In the genomic region with DNA sequence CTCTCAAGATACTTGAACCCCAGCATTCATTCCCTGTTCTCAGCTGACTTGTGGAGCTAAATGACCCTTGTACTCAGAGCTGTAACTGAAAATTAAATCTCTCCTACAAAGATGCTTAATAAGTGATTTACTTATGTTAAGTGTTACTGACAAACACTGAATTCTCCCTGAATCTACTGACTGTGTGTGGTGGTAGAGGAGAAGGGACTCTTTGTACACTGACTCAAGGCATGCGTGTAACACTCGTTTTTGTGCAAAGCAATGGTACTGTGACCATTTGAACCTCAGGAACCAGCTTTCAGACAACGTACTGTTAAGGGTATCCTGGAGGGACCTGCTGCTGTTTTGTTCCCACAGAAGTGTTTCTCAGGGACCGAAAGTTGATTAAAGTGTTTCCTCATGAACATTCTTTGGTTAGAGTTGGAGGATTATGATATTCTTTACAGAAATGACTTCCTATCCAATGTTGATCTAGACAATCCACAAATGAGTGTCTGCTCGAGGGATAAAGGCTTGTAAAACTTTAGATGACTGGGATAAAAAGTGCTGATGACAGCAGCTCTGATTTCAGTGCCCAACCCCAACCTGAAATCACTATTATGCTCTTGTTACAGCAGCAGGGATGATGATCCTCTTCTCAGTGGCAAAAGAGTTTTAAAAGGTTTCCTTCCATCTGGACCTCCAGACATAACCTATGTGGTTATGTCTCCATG, we compare ENCODE assay signal across 11 cellular contexts. TPM values are rescaled to one million over a fixed set of nuclear protein-coding genes. Genes with fewer than 3 reads are reported as not detected.
A peak's percentile ranks its signal among the peaks of the same experiment; 100 is the strongest.
DNase-seq lines count a peak whose midpoint lies in the region; ATAC-seq, FAIRE-seq and TF ChIP-seq lines count a peak whose summit lies in the region.
"Had no signal": no experiment of that assay in that cellular context is flagged by ENCODE, and none has a peak within 500 bp of the region (broad histone marks: within the 10 kb centered on the region; RNA-seq: fewer than 3 reads in every experiment).

No MANE protein-coding gene starts in this region.

- WGBS in heart right ventricle, 2 donors = 26 to 50% methylated on average over 5 of the region's 5 CpGs
- WGBS in esophagus, 2 donors = 47 to 57% methylated on average over 5 of the region's 5 CpGs
- WGBS in pancreas, 2 donors = 27 to 30% methylated on average over 5 of the region's 5 CpGs

- H3K27ac ChIP-seq in heart right ventricle (peak overlapping the region in 7 of 10 donors; percentile 16 to 79 (median 54)), esophagus (ENCODE audit: low read depth in 2 of 2, low read length in 1 of 2) (peak overlapping the region; percentile 45 to 49), pancreas (no peak overlapping the region)

- no peak for FAIRE-seq in pancreas (lab: Jason Lieb, UNC)

- H3K4me1 Mint-ChIP-seq in nephron progenitor cell = peaks cover 38% of the 10 kb centered on the region

- no peak for DNase-seq in heart right ventricle
- no peak for DNase-seq in Right ventricle myocardium superior
- DNase-seq in nephron progenitor cell = no peak
- DNase-seq in pancreas = no peak
- no peak for DNase-seq in central memory CD4-positive, alpha-beta T cell
- DNase-seq in NOMO-1 treated with dmso at 0.1 percent for 144 hours (lab: John Stamatoyannopoulos, UW; ENCODE audit: unreplicated experiment) = no peak
- DNase-seq: amniotic stem cell, mucosa of descending colon, NCI-H1930 had no signal

- no peak overlapping the region for H3K4me3 Mint-ChIP-seq in nephron progenitor cell

- ATAC-seq in heart right ventricle (peak in 2 of 8 donors; percentile 8 to 24), Right ventricle myocardium superior (ENCODE audit: poor library complexity) (no peak), pancreas (no peak), HG02623 (IDR thresholded peaks at IDR 0.05; ENCODE audit: unreplicated experiment) (no peak)
- ATAC-seq: mucosa of descending colon had no signal

- H3K36me3 Mint-ChIP-seq in nephron progenitor cell (ENCODE audit: low read depth) = no peaks in the 10 kb centered on the region

- H3K4me3 ChIP-seq in heart right ventricle (peak overlapping the region in 1 of 10 donors; percentile 8), esophagus (ENCODE audit: low read depth in 1 of 2, low read length in 2 of 2) (no peak overlapping the region), pancreas (no peak overlapping the region)
- H3K4me3 ChIP-seq: mucosa of descending colon had no signal

- H3K27me3 Mint-ChIP-seq in nephron progenitor cell (ENCODE audit: low read depth, poor library complexity) = peaks cover 3% of the 10 kb centered on the region

- H3K27ac Mint-ChIP-seq in nephron progenitor cell = peak overlapping the region; percentile 37

- H3K9me3 ChIP-seq in heart right ventricle (no peaks in the 10 kb centered on the region), esophagus (ENCODE audit: control insufficient read depth in 2 of 2, insufficient read depth in 1 of 2, low read depth in 1 of 2, low read length in 1 of 2) (no peaks in the 10 kb centered on the region), pancreas (no peaks in the 10 kb centered on the region)
- H3K9me3 ChIP-seq: mucosa of descending colon had no signal

- TF ChIP-seq CTCF in heart right ventricle (IDR thresholded peaks at IDR 0.05) (no peak), nephron progenitor cell (IDR thresholded peaks at IDR 0.05) (no peak), pancreas (IDR thresholded peaks at IDR 0.05) (no peak)

- intact Hi-C loops in heart right ventricle (cut with DNase I) (loop anchor here in 2 of 10 donors (1.0 to 5.0 kb wide), 2 partner anchors 9 to 35 kb away; no protein-coding TSS in a partner anchor), Right ventricle myocardium superior (cut with DNase I) (loop anchor here (10.0 kb wide), 1 partner anchor 67 kb away; no protein-coding TSS in a partner anchor), pancreas (cut with DNase I) (no loop called here)

- H3K36me3 ChIP-seq in heart right ventricle (no peaks in the 10 kb centered on the region), esophagus (ENCODE audit: control insufficient read depth in 2 of 2, insufficient read depth in 2 of 2, low read length in 1 of 2) (no peaks in the 10 kb centered on the region), pancreas (no peaks in the 10 kb centered on the region)

- peaks cover 12 to 99% (median 76%) of the 10 kb centered on the region in 9 donors for H3K4me1 ChIP-seq in heart right ventricle
- H3K4me1 ChIP-seq in esophagus (ENCODE audit: control insufficient read depth in 2 of 2, insufficient read depth in 2 of 2, low read length in 1 of 2) = peaks cover 4 to 8% of the 10 kb centered on the region in 2 donors
- H3K4me1 ChIP-seq in pancreas = no peaks in the 10 kb centered on the region

- H3K9me3 Mint-ChIP-seq in nephron progenitor cell = no peaks in the 10 kb centered on the region

- H3K27me3 ChIP-seq in heart right ventricle = no peaks in the 10 kb centered on the region
- no peaks in the 10 kb centered on the region for H3K27me3 ChIP-seq in esophagus (ENCODE audit: control insufficient read depth in 1 of 2, insufficient read depth in 2 of 2, low read length in 2 of 2)
- H3K27me3 ChIP-seq in pancreas = no peaks in the 10 kb centered on the region

RNA-seq across cellular contexts. Expression of gene RGL1, which starts 12.8 kb away (rescaled TPM):
- total RNA-seq in heart right ventricle (10 to 100 TPM; 12.6 to 33.4 (median 18.9) TPM), Right ventricle myocardium superior (18.4 TPM), pancreas (1 to 10 TPM; 2.8 to 9.1 (median 4.9) TPM)
- polyA plus RNA-seq in heart right ventricle (1 to 10 TPM; 3.8 to 9.8 TPM), esophagus (1 to 10 TPM; 1.6 TPM), pancreas (1 to 10 TPM; 3.6 to 6.6 TPM)

Comparison
In these comparisons a context has a peak if more than half of its experiments do, and no peak if none do; other contexts are left out.
1. H3K27ac ChIP-seq: peak in heart right ventricle (7 of 10) and esophagus (2 of 2); none in pancreas (0 of 4).